In genomic region chr5:178122346-178122745, GRCh38 we compare ENCODE assay signal across 32 cellular contexts. TPM values are rescaled to one million over a fixed set of nuclear protein-coding genes. Genes with fewer than 3 reads are reported as not detected.
DNase-seq lines count a peak whose midpoint lies in the region; ATAC-seq and TF ChIP-seq lines count a peak whose summit lies in the region.
"Had no signal": no experiment of that assay in that cellular context is flagged by ENCODE, and none has a peak within 500 bp of the region (broad histone marks: within the 10 kb centered on the region; RNA-seq: fewer than 3 reads in every experiment).

No MANE protein-coding gene starts in this region.

- no peak overlapping the region for H3K14ac ChIP-seq in neuronal stem cell (ENCODE audit: low read length)

- no peak for TF ChIP-seq POLR2A in breast epithelium (IDR thresholded peaks at IDR 0.05)

- H2BK15ac ChIP-seq in neuronal stem cell (ENCODE audit: low read length): no peak overlapping the region

- H3K4me2 ChIP-seq in SU-DHL-6 (ENCODE audit: low read depth, low read length, poor library complexity, severe bottlenecking) (no peak overlapping the region), neuronal stem cell (ENCODE audit: insufficient read depth, low read length, poor library complexity, severe bottlenecking) (no peak overlapping the region)

- no peak overlapping the region for H2BK120ac ChIP-seq in neuronal stem cell (ENCODE audit: low read depth, low read length)

- peaks cover 20% of the 10 kb centered on the region for H3K79me2 ChIP-seq in SU-DHL-6 (ENCODE audit: insufficient read depth, low read length)

- BruUV-seq in MCF 10A (replicated peaks; lab: Mats Ljungman, UMichigan): no TSS peak

- no peaks in the 10 kb centered on the region for H3K27me3 Mint-ChIP-seq in MCF 10A (ENCODE audit: insufficient read depth, unreplicated experiment)
- no peaks in the 10 kb centered on the region for H3K27me3 Mint-ChIP-seq in WTC11 (ENCODE audit: low read depth)
- H3K27me3 Mint-ChIP-seq: activated CD4-positive, alpha-beta T cell treated with anti-CD3 and anti-CD28 coated beads, Interleukin-2, amount 10 ng/mL, durations not matched to agents 7 days and 5 days; activated naive CD8-positive, alpha-beta T cell treated with anti-CD3 and anti-CD28 coated beads for 36 hours; stimulated activated naive CD8-positive, alpha-beta T cell treated with anti-CD3 and anti-CD28 coated beads, Interleukin-15, amount 100 ng/mL, for 72 hours had no signal

- no peak for ATAC-seq in WTC11
- ATAC-seq: CD8-positive, alpha-beta T cell; esophagus mucosa; right cardiac atrium; stimulated activated naive CD8-positive, alpha-beta T cell treated with anti-CD3 and anti-CD28 coated beads, Interleukin-15, amount 100 ng/mL, for 72 hours had no signal

- peak overlapping the region; percentile 82 for H2BK5ac ChIP-seq in neuronal stem cell (ENCODE audit: low read length)

- H2BK12ac ChIP-seq in neuronal stem cell (ENCODE audit: low read length): no peak overlapping the region

- no peaks in the 10 kb centered on the region for H3K9me3 ChIP-seq in breast epithelium
- H3K9me3 ChIP-seq in SU-DHL-6 (ENCODE audit: insufficient read depth, low read length): no peaks in the 10 kb centered on the region
- H3K9me3 ChIP-seq in neuronal stem cell (replicated peaks in 1 of 2; ENCODE audit: control insufficient read depth in 2 of 2, insufficient read depth in 1 of 2, low read depth in 1 of 2, low read length in 2 of 2): no peaks in the 10 kb centered on the region
- H3K9me3 ChIP-seq: heart right ventricle, spleen, tibial nerve had no signal

- H2AK5ac ChIP-seq in neuronal stem cell (ENCODE audit: low read depth, low read length): no peak overlapping the region

- H3K36me3 ChIP-seq in breast epithelium (no peaks in the 10 kb centered on the region), SU-DHL-6 (ENCODE audit: low read length) (no peaks in the 10 kb centered on the region), neuronal stem cell (replicated peaks in 1 of 2; ENCODE audit: control insufficient read depth in 2 of 2, insufficient read depth in 2 of 2, low read length in 2 of 2) (peaks cover 3 to 28% of the 10 kb centered on the region in 2 donors)
- H3K36me3 ChIP-seq: tibial nerve had no signal

- H3K27ac ChIP-seq in breast epithelium (peak overlapping the region; percentile 92 to 94), SU-DHL-6 (ENCODE audit: low read depth, low read length) (peak overlapping the region; percentile 94; the same call in 1 of the 2 replicates), neuronal stem cell (replicated peaks; ENCODE audit: low read length) (no peak overlapping the region)
- H3K27ac ChIP-seq: 22Rv1, tibial nerve had no signal

- no CpG with 5 or more reads among the region's 5 CpGs for WGBS in neuronal stem cell (ENCODE audit: extremely low coverage in 2 of 2, insufficient read length in 2 of 2, insufficient replicate concordance in 1 of 2), 2 donors

- no peak for DNase-seq in breast epithelium (ENCODE audit: low spot score in 2 of 2)
- no peak for DNase-seq in MCF 10A (ENCODE audit: unreplicated experiment)
- no peak for DNase-seq in neuronal stem cell (ENCODE audit: low spot score)
- no peak for DNase-seq in AG08395 (ENCODE audit: low spot score)
- DNase-seq in WTC11 (ENCODE audit: low spot score): no peak
- no peak for DNase-seq in COLO829 (ENCODE audit: low spot score)
- DNase-seq in CD1c-positive myeloid dendritic cell (ENCODE audit: extremely low spot score): no peak
- DNase-seq: activated CD4-positive, alpha-beta T cell treated with anti-CD3 and anti-CD28 coated beads, Interleukin-2, amount 10 ng/mL, durations not matched to agents 7 days and 5 days; activated effector memory CD4-positive, alpha-beta T cell treated with Interleukin-2 at 50 U/mL for 16 hours; activated naive CD8-positive, alpha-beta T cell treated with anti-CD3 and anti-CD28 coated beads for 36 hours; activated T-cell treated with anti-CD3 and anti-CD28 coated beads, Interleukin-2, amount 50 U/mL, for 1 hour; aorta; CD8-positive, alpha-beta T cell; DMS 273 treated with DMSO at 0.1 percent for 48 hours; effector memory CD4-positive, alpha-beta T cell; foreskin fibroblast; heart right ventricle; MV-4-11; NCI-H1436 treated with DMSO at 0.1 percent for 48 hours; NCI-H2081 treated with DMSO at 0.1 percent for 48 hours; NCI-H345; NCI-H69; SIG-M5; spleen; stimulated activated CD4-positive, alpha-beta T cell treated with anti-CD3 and anti-CD28 coated beads, Interleukin-2, amount 100 ng/mL, for 24 hours; stimulated activated naive CD8-positive, alpha-beta T cell treated with anti-CD3 and anti-CD28 coated beads, Interleukin-15, amount 100 ng/mL, for 72 hours had no signal

- no peaks in the 10 kb centered on the region for H3K79me1 ChIP-seq in neuronal stem cell (ENCODE audit: low read depth, low read length)

- H3K4me3 Mint-ChIP-seq in MCF 10A (ENCODE audit: unreplicated experiment): no peak overlapping the region
- H3K4me3 Mint-ChIP-seq in WTC11: no peak overlapping the region
- H3K4me3 Mint-ChIP-seq: activated CD4-positive, alpha-beta T cell treated with anti-CD3 and anti-CD28 coated beads, Interleukin-2, amount 10 ng/mL, durations not matched to agents 7 days and 5 days; activated naive CD8-positive, alpha-beta T cell treated with anti-CD3 and anti-CD28 coated beads for 36 hours; mesothelial cell of epicardium had no signal

- no peak overlapping the region for H4K91ac ChIP-seq in neuronal stem cell (ENCODE audit: low read depth, low read length, poor library complexity)

- no peak overlapping the region for H3K18ac ChIP-seq in neuronal stem cell (ENCODE audit: low read length)

- H3K4me1 Mint-ChIP-seq in MCF 10A (ENCODE audit: insufficient read depth, unreplicated experiment): no peaks in the 10 kb centered on the region
- H3K4me1 Mint-ChIP-seq in WTC11: peaks cover 63% of the 10 kb centered on the region

- intact Hi-C loops in breast epithelium (cut with DNase I; ENCODE audit: low total_unique reads): no loop called here
- intact Hi-C loops in MCF 10A (cut with micrococcal nuclease): no loop called here

- CTCF ChIA-PET in MCF 10A (lab: Yijun Ruan, JAX): interaction anchor here (0.7 to 3.1 kb wide), 4 partner anchors 15 to 168 kb away, joined by 3 to 11 read pairs (median 4); no protein-coding TSS in a partner anchor
- CTCF ChIA-PET in WTC11 (lab: Charles Lee): interaction anchor here (0.7 to 8.9 kb wide), 5 partner anchors 10 to 58 kb away, joined by 3 to 138 read pairs (median 21); partner anchors contain the start of gene RMND5B

- no peak overlapping the region for H4K8ac ChIP-seq in neuronal stem cell (ENCODE audit: low read depth, low read length)

- H3K4ac ChIP-seq in neuronal stem cell (ENCODE audit: low read length): no peak overlapping the region

- H3K4me1 ChIP-seq in breast epithelium (peaks cover 14 to 38% of the 10 kb centered on the region in 2 donors), neuronal stem cell (ENCODE audit: control insufficient read depth in 2 of 2, insufficient read depth in 1 of 2, low read depth in 1 of 2, low read length in 2 of 2) (peaks cover 11 to 14% of the 10 kb centered on the region in 2 donors)

- no peaks in the 10 kb centered on the region for H3K9me2 ChIP-seq in SU-DHL-6 (replicated peaks; ENCODE audit: insufficient read depth, low read length)

- TF ChIP-seq CTCF in breast epithelium (IDR thresholded peaks at IDR 0.05) (no peak), MCF 10A (IDR thresholded peaks at IDR 0.05; ENCODE audit: unreplicated experiment) (no peak), SU-DHL-6 (IDR thresholded peaks at IDR 0.05; ENCODE audit: insufficient read depth, low read length, poor library complexity, severe bottlenecking) (no peak), WTC11 (IDR thresholded peaks at IDR 0.05) (no peak)

- no peaks in the 10 kb centered on the region for H3K9me3 Mint-ChIP-seq in MCF 10A (ENCODE audit: unreplicated experiment)
- H3K9me3 Mint-ChIP-seq in WTC11: no peaks in the 10 kb centered on the region
- H3K9me3 Mint-ChIP-seq: activated CD4-positive, alpha-beta T cell treated with anti-CD3 and anti-CD28 coated beads, Interleukin-2, amount 10 ng/mL, durations not matched to agents 7 days and 5 days; activated naive CD8-positive, alpha-beta T cell treated with anti-CD3 and anti-CD28 coated beads for 36 hours; CD8-positive, alpha-beta T cell; mesothelial cell of epicardium; stimulated activated naive CD8-positive, alpha-beta T cell treated with anti-CD3 and anti-CD28 coated beads, Interleukin-15, amount 100 ng/mL, for 72 hours had no signal

- POLR2A ChIA-PET in MCF 10A (lab: Yijun Ruan, JAX) (no interaction called here), WTC11 (lab: Charles Lee) (interaction anchor here (1.0 to 1.3 kb wide), 2 partner anchors 9 to 45 kb away, joined by 3 to 4 read pairs; partner anchors contain the start of gene RMND5B)

- H3K23ac ChIP-seq in neuronal stem cell (ENCODE audit: low read depth, low read length, poor library complexity): no peak overlapping the region

- H3K36me3 Mint-ChIP-seq in MCF 10A (ENCODE audit: insufficient read depth, unreplicated experiment) (no peaks in the 10 kb centered on the region), WTC11 (peaks cover 11% of the 10 kb centered on the region)
- H3K36me3 Mint-ChIP-seq: mesothelial cell of epicardium had no signal

- H3K27ac Mint-ChIP-seq in MCF 10A (ENCODE audit: low read depth, unreplicated experiment) (no peak overlapping the region), WTC11 (no peak overlapping the region)
- H3K27ac Mint-ChIP-seq: activated CD4-positive, alpha-beta T cell treated with anti-CD3 and anti-CD28 coated beads, Interleukin-2, amount 10 ng/mL, durations not matched to agents 7 days and 5 days; stimulated activated naive CD8-positive, alpha-beta T cell treated with anti-CD3 and anti-CD28 coated beads, Interleukin-15, amount 100 ng/mL, for 72 hours had no signal

- H4K20me1 ChIP-seq in SU-DHL-6 (ENCODE audit: low read depth, low read length): no peaks in the 10 kb centered on the region

- H3F3A ChIP-seq in SU-DHL-6 (ENCODE audit: insufficient read depth): peaks cover 47% of the 10 kb centered on the region

- no peaks in the 10 kb centered on the region for H3K27me3 ChIP-seq in breast epithelium
- H3K27me3 ChIP-seq in SU-DHL-6 (ENCODE audit: low read length): no peaks in the 10 kb centered on the region
- no peaks in the 10 kb centered on the region for H3K27me3 ChIP-seq in neuronal stem cell (ENCODE audit: control insufficient read depth in 3 of 3, insufficient read depth in 3 of 3, low read depth in 1 of 3, low read length in 3 of 3)

- 0 out of 2 replicates have a peak overlapping the region, but pooled peaks have one; percentile 47 for H3K9ac ChIP-seq in SU-DHL-6 (ENCODE audit: low read length)
- no peak overlapping the region for H3K9ac ChIP-seq in neuronal stem cell (ENCODE audit: low read depth, low read length, poor library complexity)

- H3K4me3 ChIP-seq in breast epithelium (no peak overlapping the region), SU-DHL-6 (ENCODE audit: insufficient read depth, low read length, poor library complexity, severe bottlenecking) (no peak overlapping the region), neuronal stem cell (ENCODE audit: low read length in 2 of 2) (no peak overlapping the region)

- H2AFZ ChIP-seq in SU-DHL-6 (ENCODE audit: low read depth, low read length, severe bottlenecking) (no peak overlapping the region), neuronal stem cell (ENCODE audit: low read length) (no peak overlapping the region)

RNA-seq across cellular contexts. Expression of gene RMND5B, which starts 8.5 kb away (rescaled TPM):
- total RNA-seq in breast epithelium (10 to 100 TPM; 34.4 to 40.4 (median 36.3) TPM), MCF 10A (2022) (53.0 and 56.5 TPM in 2 replicates), WTC11 (2021) (86.1 to 93.3 TPM (median 92.5 TPM) in 3 replicates)
- polyA plus RNA-seq in neuronal stem cell (2013, experiment 1 of 2): 19.2 TPM
- 19.2 TPM for polyA plus RNA-seq in neuronal stem cell (2013, experiment 2 of 2)

RNA-seq across cellular contexts. Expression of gene N4BP3, which starts 9.0 kb away (rescaled TPM):
- total RNA-seq in breast epithelium (1 to 10 TPM in 2 of 3 donors, under 1 TPM in 1; 0.32 to 9.8 (median 4.9) TPM), MCF 10A (2022) (0.33 and 0.56 TPM in 2 replicates), WTC11 (2021) (40.3 to 46.2 TPM (median 41.6 TPM) in 3 replicates)
- polyA plus RNA-seq in neuronal stem cell (2013, experiment 1 of 2): 2.4 TPM
- 2.5 TPM for polyA plus RNA-seq in neuronal stem cell (2013, experiment 2 of 2)

RNA-seq across cellular contexts. Expression of gene NHP2, which starts 31.3 kb away (rescaled TPM):
- total RNA-seq in breast epithelium (100 to 1,000 TPM; 148 to 256 (median 220) TPM), MCF 10A (2022) (322 and 327 TPM in 2 replicates), WTC11 (2021) (263 to 269 TPM (median 264 TPM) in 3 replicates)
- 177 TPM for polyA plus RNA-seq in neuronal stem cell (2013, experiment 1 of 2)
- polyA plus RNA-seq in neuronal stem cell (2013, experiment 2 of 2): 166 TPM
